ENCODE assay signal across 1 cellular context in the genomic region with DNA sequence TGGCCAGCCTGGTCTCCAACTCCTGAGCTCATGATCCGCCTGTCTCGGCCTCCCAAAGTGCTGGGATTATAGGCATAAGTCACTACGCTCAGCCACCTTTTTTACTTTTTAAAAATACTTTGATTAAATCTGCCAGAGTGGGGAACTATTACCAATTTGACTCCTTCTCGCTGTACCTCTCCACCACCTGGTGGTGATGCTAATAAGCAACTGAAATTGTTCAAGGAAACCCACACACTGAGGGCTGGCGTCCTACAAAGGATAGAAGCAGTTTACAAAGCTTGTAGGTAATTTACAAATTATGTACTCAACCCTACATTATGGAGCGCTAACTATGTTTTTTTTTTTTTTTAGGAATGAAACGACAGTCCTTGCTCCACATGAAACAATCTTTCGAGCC.
TF ChIP-seq lines count a peak whose summit lies in the region.

No MANE protein-coding gene starts in this region.

TF ChIP-seq in K562, 482 proteins besides CTCF, POLR2A, EP300 and RAD21 (continued from another document):
- TF ChIP-seq GABPB2 (CRISPR knock-in tag; conservative IDR thresholded peaks at IDR 0.05) = no peak
- no peak for TF ChIP-seq TFE3 (CRISPR knock-in tag; IDR thresholded peaks at IDR 0.05)
- no peak for TF ChIP-seq PHF20 (IDR thresholded peaks at IDR 0.05; ENCODE audit: partially characterized antibody)
- no peak for TF ChIP-seq GATA2 (CRISPR knock-in tag; IDR thresholded peaks at IDR 0.05)
- TF ChIP-seq ZNF589 (CRISPR knock-in tag; IDR thresholded peaks at IDR 0.05; ENCODE audit: low read depth) = no peak
- TF ChIP-seq ZBTB5 (IDR thresholded peaks at IDR 0.05) = no peak
TF ChIP-seq in K562: peak in this region for 0.
